ENCODE assay signal across 24 cellular contexts in genomic region chr5:96347502-96348292, GRCh38.
DNase-seq lines count a peak whose midpoint lies in the region; ATAC-seq, FAIRE-seq and TF ChIP-seq lines count a peak whose summit lies in the region.
"Had no signal": no experiment of that assay in that cellular context is flagged by ENCODE, and none has a peak within 500 bp of the region (broad histone marks: within the 10 kb centered on the region; RNA-seq: fewer than 3 reads in every experiment).

No MANE protein-coding gene starts in this region.

- no peak for ATAC-seq in A549
- no peak for ATAC-seq in HepG2
- ATAC-seq: PC-3, Right ventricle myocardium inferior, SK-N-SH treated with all-trans-retinoic acid at 6 μM for 48 hours had no signal

- H3K27me3 ChIP-seq in astrocyte (ENCODE audit: insufficient read depth, low read length) (no peaks in the 10 kb centered on the region), HepG2 (ENCODE audit: control insufficient read depth in 1 of 2, insufficient read depth in 2 of 2, low read length in 2 of 2) (no peaks in the 10 kb centered on the region)
- H3K27me3 ChIP-seq: BLaER1, SJCRH30 had no signal

- FAIRE-seq in A549 (lab: Jason Lieb, UNC): no peak
- no peak for FAIRE-seq in astrocyte (lab: Jason Lieb, UNC)
- FAIRE-seq in HepG2 (lab: Jason Lieb, UNC): no peak
- no peak for FAIRE-seq in RCC 7860 (lab: Jason Lieb, UNC)
- FAIRE-seq: GM12892 had no signal

- H3K79me2 ChIP-seq in astrocyte (ENCODE audit: insufficient read depth, low read length) (no peaks in the 10 kb centered on the region), HepG2 (ENCODE audit: insufficient read depth, low read length) (no peaks in the 10 kb centered on the region)

- TF ChIP-seq POLR2A in A549 (IDR thresholded peaks at IDR 0.05; ENCODE audit: low read length): no peak
- TF ChIP-seq POLR2A in HepG2 (IDR thresholded peaks at IDR 0.05; ENCODE audit: insufficient read depth in 1 of 2, low read depth in 2 of 2, low read length in 2 of 2): no peak

- POLR2A ChIA-PET in A549 (lab: Yijun Ruan, JAX) (no interaction called here), HepG2 (lab: Yijun Ruan, JAX) (no interaction called here)

- H3K4me1 ChIP-seq in A549 (peaks cover 22% of the 10 kb centered on the region), astrocyte (ENCODE audit: insufficient read depth, low read length) (no peaks in the 10 kb centered on the region), HepG2 (ENCODE audit: insufficient read depth, low read length) (peaks cover 38% of the 10 kb centered on the region)
- H3K4me1 ChIP-seq: BLaER1, SJCRH30 had no signal

- TF ChIP-seq CTCF in A549 (IDR thresholded peaks at IDR 0.05) (no peak), astrocyte (IDR thresholded peaks at IDR 0.05; ENCODE audit: insufficient read depth, low read depth, low read length) (no peak), HepG2 (CRISPR knock-in tag; IDR thresholded peaks at IDR 0.05) (no peak)

- no TSS peak for BruUV-seq in HepG2 (replicated peaks; lab: Mats Ljungman, UMichigan)

- 35% methylated on average over 4 of the region's 4 CpGs for WGBS in A549 (ENCODE audit: missing lambda C conversion rate)
- WGBS in HepG2 (ENCODE audit: low lambda C conversion rate): 36% methylated on average over 4 of the region's 4 CpGs

- intact Hi-C loops in HepG2 (cut with micrococcal nuclease; ENCODE audit: unreplicated experiment): loop anchor here (5.0 to 10.0 kb wide), 4 partner anchors 317 to 697 kb away; partner anchors contain the start of gene CAST

- H3K27ac ChIP-seq in A549 (peak overlapping the region; percentile 39 to 77), astrocyte (ENCODE audit: low read depth, low read length) (no peak overlapping the region), HepG2 (ENCODE audit: extremely low read length, insufficient read depth, low read length) (no peak overlapping the region)
- H3K27ac ChIP-seq: BLaER1, SJCRH30 had no signal

- H3K27me3 Mint-ChIP-seq in astrocyte (ENCODE audit: low read depth, unreplicated experiment): peaks cover 6% of the 10 kb centered on the region

- H3K9me3 Mint-ChIP-seq in astrocyte (ENCODE audit: unreplicated experiment): peaks cover 2% of the 10 kb centered on the region
- H3K9me3 Mint-ChIP-seq: CD4-positive, CD25-positive, alpha-beta regulatory T cell had no signal

- TF ChIP-seq EP300 in A549 (IDR thresholded peaks at IDR 0.05) (no peak; a peak in 1 of 5 replicates), HepG2 (IDR thresholded peaks at IDR 0.05; ENCODE audit: low read depth in 2 of 2, low read length in 2 of 2) (no peak; a peak in 1 of 4 replicates), HepG2 (CRISPR knock-in tag; IDR thresholded peaks at IDR 0.05; ENCODE audit: borderline replicate concordance) (no peak)

- in situ Hi-C loops in HepG2 (cut with HindIII; ENCODE audit: extremely low pct_ligation_motif_present, low pct_unique_long_range_greater_than_20kb): loop anchor here (5.0 to 25.0 kb wide), 2 partner anchors 255 to 710 kb away; partner anchors contain the start of gene RFESD

- H3K4me3 ChIP-seq in A549 (no peak overlapping the region), astrocyte (ENCODE audit: insufficient read depth, low read depth, low read length) (no peak overlapping the region), HepG2 (replicated peaks in 1 of 3; ENCODE audit: insufficient read depth in 1 of 3, low read depth in 2 of 3, low read length in 3 of 3) (no peak overlapping the region)
- H3K4me3 ChIP-seq: BLaER1, SJCRH30 had no signal

- H3K4me2 ChIP-seq in A549 (no peak overlapping the region), astrocyte (ENCODE audit: low read length) (peak overlapping the region; percentile 39), HepG2 (ENCODE audit: low read depth, low read length) (no peak overlapping the region)
- H3K4me2 ChIP-seq: BLaER1 had no signal

- no peaks in the 10 kb centered on the region for H3K4me1 Mint-ChIP-seq in astrocyte (ENCODE audit: low read depth, unreplicated experiment)

- no peaks in the 10 kb centered on the region for H3K9me3 ChIP-seq in A549
- H3K9me3 ChIP-seq in astrocyte (ENCODE audit: insufficient read depth, low read depth, low read length): no peaks in the 10 kb centered on the region
- no peaks in the 10 kb centered on the region for H3K9me3 ChIP-seq in HepG2 (ENCODE audit: low read length)
- H3K9me3 ChIP-seq: BLaER1, SJCRH30 had no signal

- H3K4me3 Mint-ChIP-seq in astrocyte (ENCODE audit: unreplicated experiment): no peak overlapping the region
- H3K4me3 Mint-ChIP-seq: CD4-positive, CD25-positive, alpha-beta regulatory T cell had no signal

- H2AFZ ChIP-seq in astrocyte (ENCODE audit: low read depth, low read length) (no peak overlapping the region), HepG2 (ENCODE audit: low read length) (no peak overlapping the region)

- H3K9ac ChIP-seq in astrocyte (ENCODE audit: low read length): no peak overlapping the region
- no peak overlapping the region for H3K9ac ChIP-seq in HepG2 (ENCODE audit: insufficient read depth, low read depth, low read length)
- H3K9ac ChIP-seq: BLaER1 had no signal

- H3K36me3 ChIP-seq in astrocyte (ENCODE audit: insufficient read depth, low read length): no peaks in the 10 kb centered on the region
- H3K36me3 ChIP-seq in HepG2 (replicated peaks in 1 of 2; ENCODE audit: control insufficient read depth in 1 of 2, insufficient read depth in 2 of 2, low read length in 2 of 2): no peaks in the 10 kb centered on the region
- H3K36me3 ChIP-seq: BLaER1, SJCRH30 had no signal

- H3K36me3 Mint-ChIP-seq in astrocyte (ENCODE audit: low read depth, unreplicated experiment): no peaks in the 10 kb centered on the region
- H3K36me3 Mint-ChIP-seq: CD4-positive, CD25-positive, alpha-beta regulatory T cell had no signal

- DNase-seq in A549 (ENCODE audit: low read depth in 1 of 2, low spot score in 1 of 2) (no peak), HCEC 1CT (peak; percentile 33), astrocyte (ENCODE audit: low read depth) (peak; percentile 24), HepG2 (ENCODE audit: low spot score) (peak; percentile 10), NCI-H345 (lab: John Stamatoyannopoulos, UW) (no peak), RCC 7860 (ENCODE audit: low spot score) (no peak)
- DNase-seq in activated CD4-positive, alpha-beta T cell treated with anti-CD3 and anti-CD28 coated beads, Interleukin-2, amount 50 U/mL, for 1 hour: no peak
- no peak for DNase-seq in stimulated activated CD4-positive, alpha-beta T cell treated with anti-CD3 and anti-CD28 coated beads, Interleukin-1b, Interleukin-23, amount 100 ng/mL, for 48 hours
- DNase-seq: 8988T; CD4-positive, CD25-positive, alpha-beta regulatory T cell; GF-D8; H7; Karpas-422; NCI-H1092 treated with DMSO at 0.1 percent for 48 hours; NCI-H1436 treated with DMSO at 0.1 percent for 48 hours; NCI-H1930; NCI-H2107; NCI-H774; PC-3; SJCRH30 had no signal

- H4K20me1 ChIP-seq in astrocyte (ENCODE audit: insufficient read depth, low read length): no peaks in the 10 kb centered on the region
- no peaks in the 10 kb centered on the region for H4K20me1 ChIP-seq in HepG2 (ENCODE audit: insufficient read depth, low read length)
- H4K20me1 ChIP-seq: BLaER1 had no signal

- no peak for TF ChIP-seq RAD21 in A549 (conservative IDR thresholded peaks at IDR 0.05 in 1 of 2, IDR thresholded peaks at IDR 0.05 in 1 of 2)
- no peak for TF ChIP-seq RAD21 in HepG2 (CRISPR knock-in tag; IDR thresholded peaks at IDR 0.05)

- CTCF ChIA-PET in A549 (lab: Yijun Ruan, JAX) (interaction anchor here (1.4 to 14.2 kb wide), 3 partner anchors 12 to 266 kb away, joined by 3 to 317 read pairs (median 5); no protein-coding TSS in a partner anchor), HepG2 (lab: Yijun Ruan, JAX; ENCODE audit: low intra/inter-chr PET ratio, low total read pairs) (no interaction called here)

- H3K27ac Mint-ChIP-seq in astrocyte (ENCODE audit: unreplicated experiment): no peak overlapping the region
- H3K27ac Mint-ChIP-seq: CD4-positive, CD25-positive, alpha-beta regulatory T cell had no signal

TF ChIP-seq in A549, 52 proteins besides CTCF, POLR2A, EP300 and RAD21:
- no peak for TF ChIP-seq JUN (IDR thresholded peaks at IDR 0.05)
- TF ChIP-seq E2F6 (IDR thresholded peaks at IDR 0.05; ENCODE audit: borderline replicate concordance, low read depth): no peak
- TF ChIP-seq HDAC2 (IDR thresholded peaks at IDR 0.05): no peak
- TF ChIP-seq JUNB (IDR thresholded peaks at IDR 0.05): 0 out of 2 replicates have a peak, but pooled peaks have one; percentile 21
- TF ChIP-seq MAFK (IDR thresholded peaks at IDR 0.05; ENCODE audit: partially characterized antibody): peak; percentile 32
- no peak for TF ChIP-seq HOXB5 (CRISPR knock-in tag; IDR thresholded peaks at IDR 0.05)
- TF ChIP-seq HES2 (IDR thresholded peaks at IDR 0.05): no peak

TF ChIP-seq in HepG2, 621 proteins besides CTCF, POLR2A, EP300 and RAD21:
- TF ChIP-seq HOMEZ (CRISPR knock-in tag; IDR thresholded peaks at IDR 0.05; ENCODE audit: low read depth) (0 out of 2 replicates have a peak, but pooled peaks have one; percentile 15), ZFP82 (CRISPR knock-in tag; IDR thresholded peaks at IDR 0.05; ENCODE audit: borderline replicate concordance) (no peak), NFE2L2 (IDR thresholded peaks at IDR 0.05; ENCODE audit: low read length) (peak; percentile 35; the same call in 1 of the 2 replicates)

Comparison
In these comparisons a context has a peak if more than half of its experiments do, and no peak if none do; other contexts are left out.
1. DNase-seq: peak in HCEC 1CT (single experiment), astrocyte (single experiment) and HepG2 (single experiment); none in A549 (0 of 2), activated CD4-positive, alpha-beta T cell treated with anti-CD3 and anti-CD28 coated beads, Interleukin-2, amount 50 U/mL, for 1 hour (single experiment), NCI-H345 (single experiment), stimulated activated CD4-positive, alpha-beta T cell treated with anti-CD3 and anti-CD28 coated beads, Interleukin-1b, Interleukin-23, amount 100 ng/mL, for 48 hours (single experiment) and RCC 7860 (single experiment).
2. H3K27ac ChIP-seq: peak in A549 (2 of 2); none in astrocyte (single experiment) and HepG2 (single experiment).
3. Of the 38 proteins assayed by ChIP-seq in both HepG2 and A549: peak only in HepG2: NFE2L2; only in A549: JUNB and MAFK; in both: none; in neither: 35.